8 cellular contexts compared by ENCODE assay signal in the genomic region with DNA sequence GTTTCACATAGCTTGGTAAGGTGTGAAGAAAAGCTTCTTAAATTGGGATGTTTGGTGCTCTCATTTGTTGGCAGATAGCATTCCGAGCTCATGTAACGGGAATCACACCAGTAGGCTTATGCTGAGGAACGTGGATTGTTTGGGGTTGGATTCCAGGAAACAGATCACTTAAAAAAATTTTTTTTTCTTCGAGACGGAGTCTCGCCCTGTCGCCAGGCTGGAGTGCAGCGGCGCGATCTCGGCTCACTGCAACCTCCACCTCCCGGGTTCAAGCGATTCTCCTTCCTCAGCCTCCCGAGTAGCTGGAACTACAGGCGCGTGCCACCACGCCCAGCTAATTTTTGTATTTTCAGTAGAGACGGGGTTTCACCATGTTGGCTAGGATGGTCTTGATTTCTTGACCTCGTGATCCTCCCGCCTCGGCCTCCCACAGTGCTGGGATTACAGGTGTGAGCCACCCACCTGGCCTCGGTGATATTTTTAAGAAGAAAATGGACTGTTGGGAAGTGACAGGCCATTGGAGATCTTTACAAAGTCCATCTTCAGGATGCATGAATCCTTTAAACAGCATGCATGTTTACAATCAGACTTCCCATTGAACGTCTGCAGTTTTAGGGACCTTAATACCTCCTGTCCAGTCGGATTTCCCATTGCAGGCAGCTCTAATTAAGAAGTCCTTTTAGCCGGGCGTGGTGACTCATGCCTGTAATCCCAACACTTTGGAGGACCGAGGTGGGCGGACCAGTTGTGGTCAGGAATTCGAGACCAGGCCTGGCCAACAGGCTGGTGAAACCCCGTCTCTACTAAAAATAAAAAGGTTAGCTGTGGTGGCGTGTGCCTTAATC. TPM values are rescaled to one million over a fixed set of nuclear protein-coding genes. Genes with fewer than 3 reads are reported as not detected.
A peak's percentile ranks its signal among the peaks of the same experiment; 100 is the strongest.
DNase-seq lines count a peak whose midpoint lies in the region; ATAC-seq, FAIRE-seq and TF ChIP-seq lines count a peak whose summit lies in the region.
"Not testable (repeated sequence)": the region's sequence is repeated elsewhere in the genome, so short reads cannot be mapped to it uniquely, and the experiment has no call there.

No MANE protein-coding gene starts in this region.

- not testable (repeated sequence) for H3K27ac Mint-ChIP-seq in T-helper 2 cell treated with Interferon-gamma antibody and Interleukin-4, amounts not matched to agents 5 μg/mL and 100 μg/mL, for 36 hours; astrocyte (ENCODE audit: unreplicated experiment); osteocyte (ENCODE audit: unreplicated experiment)

- H3K4me1 ChIP-seq in KMS-11 (ENCODE audit: low read depth, poor library complexity, severe bottlenecking); astrocyte (ENCODE audit: insufficient read depth, low read length); fibroblast of lung (ENCODE audit: control insufficient read depth, extremely low read depth, insufficient read depth, low read length); upper lobe of left lung: not testable (repeated sequence)

- WGBS in upper lobe of left lung, 2 donors = 39 to 50% methylated on average over 2 to 23 of the region's 31 CpGs

- peak in 1 of 2 donors; percentile 28 for ATAC-seq in upper lobe of left lung (ENCODE audit: low FRiP score in 2 of 2)

- H2AFZ ChIP-seq in KMS-11 (ENCODE audit: low read depth); astrocyte (ENCODE audit: low read depth, low read length); fibroblast of lung (ENCODE audit: low read length): not testable (repeated sequence)

- H3K79me2 ChIP-seq in KMS-11 (ENCODE audit: insufficient read depth, low read depth); astrocyte (ENCODE audit: insufficient read depth, low read length); fibroblast of lung (ENCODE audit: control insufficient read depth, insufficient read depth, low read length): not testable (repeated sequence)

- peak overlapping the region; percentile 66 for H3K4me2 ChIP-seq in KMS-11
- peak overlapping the region; percentile 77 for H3K4me2 ChIP-seq in astrocyte (ENCODE audit: low read length)
- H3K4me2 ChIP-seq in fibroblast of lung (ENCODE audit: extremely low read depth, insufficient read depth, low read length) = peak overlapping the region; percentile 40

- TF ChIP-seq EP300 in upper lobe of left lung (IDR thresholded peaks at IDR 0.05) = not testable (repeated sequence)

- H3K4me3 ChIP-seq in KMS-11 (IDR thresholded peaks at IDR 0.05; ENCODE audit: insufficient read depth, low read depth, low read length) = not testable (repeated sequence)
- H3K4me3 ChIP-seq in astrocyte (ENCODE audit: insufficient read depth, low read depth, low read length) = peak overlapping the region; percentile 52
- peak overlapping the region in 3 of 4 experiments; percentile 26 to 52 (median 50) for H3K4me3 ChIP-seq in fibroblast of lung (replicated peaks in 1 of 4; ENCODE audit: control extremely low read depth in 1 of 4, insufficient read depth in 1 of 4, low read depth in 3 of 4, low read length in 4 of 4)
- peak overlapping the region in 3 of 4 donors; percentile 40 to 46 (median 40) for H3K4me3 ChIP-seq in upper lobe of left lung

- H3K36me3 ChIP-seq in KMS-11 (ENCODE audit: insufficient read depth); astrocyte (ENCODE audit: insufficient read depth, low read length); fibroblast of lung (ENCODE audit: control insufficient read depth, insufficient read depth, low read length); upper lobe of left lung: not testable (repeated sequence)

- not testable (repeated sequence) for FAIRE-seq in astrocyte (lab: Jason Lieb, UNC)

- not testable (repeated sequence) for H3K9ac ChIP-seq in KMS-11; astrocyte (ENCODE audit: low read length); fibroblast of lung (ENCODE audit: insufficient read depth, low read length)

- TF ChIP-seq POLR2A in upper lobe of left lung (IDR thresholded peaks at IDR 0.05) = not testable (repeated sequence)

- TF ChIP-seq CTCF in KMS-11 (conservative IDR thresholded peaks at IDR 0.05; ENCODE audit: low read depth, low read length); astrocyte (IDR thresholded peaks at IDR 0.05; ENCODE audit: insufficient read depth, low read depth, low read length); fibroblast of lung (conservative IDR thresholded peaks at IDR 0.05 in 1 of 2, IDR thresholded peaks at IDR 0.05 in 1 of 2; ENCODE audit: low read depth in 1 of 2, low read length in 2 of 2); osteocyte (IDR thresholded peaks at IDR 0.05); upper lobe of left lung (IDR thresholded peaks at IDR 0.05): not testable (repeated sequence)

- H3K27ac ChIP-seq in KMS-11; astrocyte (ENCODE audit: low read depth, low read length); fibroblast of lung (ENCODE audit: insufficient read depth, low read length): not testable (repeated sequence)
- peak overlapping the region in 3 of 4 donors; percentile 52 to 73 (median 53) for H3K27ac ChIP-seq in upper lobe of left lung

- not testable (repeated sequence) for H3K27me3 Mint-ChIP-seq in T-helper 2 cell treated with Interferon-gamma antibody and Interleukin-4, amounts not matched to agents 5 μg/mL and 100 μg/mL, for 36 hours (ENCODE audit: low read depth); astrocyte (ENCODE audit: low read depth, unreplicated experiment); osteocyte (ENCODE audit: unreplicated experiment)

- H3K36me3 Mint-ChIP-seq in T-helper 2 cell treated with Interferon-gamma antibody and Interleukin-4, amounts not matched to agents 5 μg/mL and 100 μg/mL, for 36 hours (ENCODE audit: low read depth); astrocyte (ENCODE audit: low read depth, unreplicated experiment); osteocyte (ENCODE audit: unreplicated experiment): not testable (repeated sequence)

- not testable (repeated sequence) for H3K27me3 ChIP-seq in KMS-11 (ENCODE audit: insufficient read depth, low read depth); astrocyte (ENCODE audit: insufficient read depth, low read length); fibroblast of lung (ENCODE audit: control insufficient read depth, insufficient read depth, low read length); upper lobe of left lung

- not testable (repeated sequence) for H3K4me1 Mint-ChIP-seq in T-helper 2 cell treated with Interferon-gamma antibody and Interleukin-4, amounts not matched to agents 5 μg/mL and 100 μg/mL, for 36 hours (ENCODE audit: low read depth); astrocyte (ENCODE audit: low read depth, unreplicated experiment); osteocyte (ENCODE audit: unreplicated experiment)

- not testable (repeated sequence) for H4K20me1 ChIP-seq in KMS-11 (ENCODE audit: insufficient read depth); astrocyte (ENCODE audit: insufficient read depth, low read length); fibroblast of lung (ENCODE audit: control insufficient read depth, extremely low read depth, insufficient read depth, low read length)

- peak; percentile 26 for DNase-seq in ELF-1 (ENCODE audit: low read depth, low spot score)
- not testable (repeated sequence) for DNase-seq in T-helper 2 cell treated with Interferon-gamma antibody and Interleukin-4, amounts not matched to agents 5 μg/mL and 100 μg/mL, for 36 hours (ENCODE audit: low spot score); osteocyte (ENCODE audit: extremely low spot score, unreplicated experiment)
- peak; percentile 10 for DNase-seq in astrocyte (ENCODE audit: low read depth)
- DNase-seq in fibroblast of lung (ENCODE audit: low read depth in 2 of 2) = peak in 1 of 2 donors; percentile 25
- peak; percentile 46 for DNase-seq in kidney tubule cell (ENCODE audit: low spot score)
- DNase-seq in upper lobe of left lung = peak; percentile 23 to 52

- not testable (repeated sequence) for H3K9me3 ChIP-seq in astrocyte (ENCODE audit: insufficient read depth, low read depth, low read length); fibroblast of lung (ENCODE audit: control insufficient read depth, insufficient read depth, low read depth, low read length); upper lobe of left lung

- H3K4me3 Mint-ChIP-seq in T-helper 2 cell treated with Interferon-gamma antibody and Interleukin-4, amounts not matched to agents 5 μg/mL and 100 μg/mL, for 36 hours = peak overlapping the region; percentile 57
- H3K4me3 Mint-ChIP-seq in astrocyte (ENCODE audit: unreplicated experiment) (peak overlapping the region; percentile 79), osteocyte (ENCODE audit: unreplicated experiment) (peak overlapping the region; percentile 69)

- not testable (repeated sequence) for H3K9me3 Mint-ChIP-seq in T-helper 2 cell treated with Interferon-gamma antibody and Interleukin-4, amounts not matched to agents 5 μg/mL and 100 μg/mL, for 36 hours; astrocyte (ENCODE audit: unreplicated experiment); osteocyte (ENCODE audit: unreplicated experiment)

RNA-seq across cellular contexts. Expression of a gene that starts 0.8 kb away (rescaled TPM):
- total RNA-seq in astrocyte = 39.3 and 39.4 TPM in 2 replicates
- total RNA-seq in fibroblast of lung = 36.2 and 43.8 TPM in 2 replicates
- 24.1 and 34.4 TPM in 2 replicates for polyA plus RNA-seq in fibroblast of lung
- 20.7 and 29.1 TPM in 2 replicates for polyA plus RNA-seq in fibroblast of lung (2012)
- polyA minus RNA-seq in fibroblast of lung (ENCODE audit: low replicate concordance) = 14.2 and 15.7 TPM in 2 replicates
- 32.0 and 35.6 TPM in 2 replicates for total RNA-seq in osteocyte
- total RNA-seq in upper lobe of left lung = 10 to 100 TPM; 28.4 to 56.6 (median 33.4) TPM
